ENCODE assay signal across 1 cellular context in genomic region chr16:66357523-66357928, GRCh38.
TF ChIP-seq lines count a peak whose summit lies in the region.

No MANE protein-coding gene starts in this region.

TF ChIP-seq in neural cell, 6 proteins besides CTCF, POLR2A, EP300 and RAD21 (continued from another document):
- TF ChIP-seq, protein P1, sequence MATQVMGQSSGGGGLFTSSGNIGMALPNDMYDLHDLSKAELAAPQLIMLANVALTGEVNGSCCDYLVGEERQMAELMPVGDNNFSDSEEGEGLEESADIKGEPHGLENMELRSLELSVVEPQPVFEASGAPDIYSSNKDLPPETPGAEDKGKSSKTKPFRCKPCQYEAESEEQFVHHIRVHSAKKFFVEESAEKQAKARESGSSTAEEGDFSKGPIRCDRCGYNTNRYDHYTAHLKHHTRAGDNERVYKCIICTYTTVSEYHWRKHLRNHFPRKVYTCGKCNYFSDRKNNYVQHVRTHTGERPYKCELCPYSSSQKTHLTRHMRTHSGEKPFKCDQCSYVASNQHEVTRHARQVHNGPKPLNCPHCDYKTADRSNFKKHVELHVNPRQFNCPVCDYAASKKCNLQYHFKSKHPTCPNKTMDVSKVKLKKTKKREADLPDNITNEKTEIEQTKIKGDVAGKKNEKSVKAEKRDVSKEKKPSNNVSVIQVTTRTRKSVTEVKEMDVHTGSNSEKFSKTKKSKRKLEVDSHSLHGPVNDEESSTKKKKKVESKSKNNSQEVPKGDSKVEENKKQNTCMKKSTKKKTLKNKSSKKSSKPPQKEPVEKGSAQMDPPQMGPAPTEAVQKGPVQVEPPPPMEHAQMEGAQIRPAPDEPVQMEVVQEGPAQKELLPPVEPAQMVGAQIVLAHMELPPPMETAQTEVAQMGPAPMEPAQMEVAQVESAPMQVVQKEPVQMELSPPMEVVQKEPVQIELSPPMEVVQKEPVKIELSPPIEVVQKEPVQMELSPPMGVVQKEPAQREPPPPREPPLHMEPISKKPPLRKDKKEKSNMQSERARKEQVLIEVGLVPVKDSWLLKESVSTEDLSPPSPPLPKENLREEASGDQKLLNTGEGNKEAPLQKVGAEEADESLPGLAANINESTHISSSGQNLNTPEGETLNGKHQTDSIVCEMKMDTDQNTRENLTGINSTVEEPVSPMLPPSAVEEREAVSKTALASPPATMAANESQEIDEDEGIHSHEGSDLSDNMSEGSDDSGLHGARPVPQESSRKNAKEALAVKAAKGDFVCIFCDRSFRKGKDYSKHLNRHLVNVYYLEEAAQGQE (IDR thresholded peaks at IDR 0.05; ENCODE audit: borderline replicate concordance), result no peak
- no peak for TF ChIP-seq MXI1 (conservative IDR thresholded peaks at IDR 0.05; ENCODE audit: poor library complexity, severe bottlenecking)
